In the genomic region with DNA sequence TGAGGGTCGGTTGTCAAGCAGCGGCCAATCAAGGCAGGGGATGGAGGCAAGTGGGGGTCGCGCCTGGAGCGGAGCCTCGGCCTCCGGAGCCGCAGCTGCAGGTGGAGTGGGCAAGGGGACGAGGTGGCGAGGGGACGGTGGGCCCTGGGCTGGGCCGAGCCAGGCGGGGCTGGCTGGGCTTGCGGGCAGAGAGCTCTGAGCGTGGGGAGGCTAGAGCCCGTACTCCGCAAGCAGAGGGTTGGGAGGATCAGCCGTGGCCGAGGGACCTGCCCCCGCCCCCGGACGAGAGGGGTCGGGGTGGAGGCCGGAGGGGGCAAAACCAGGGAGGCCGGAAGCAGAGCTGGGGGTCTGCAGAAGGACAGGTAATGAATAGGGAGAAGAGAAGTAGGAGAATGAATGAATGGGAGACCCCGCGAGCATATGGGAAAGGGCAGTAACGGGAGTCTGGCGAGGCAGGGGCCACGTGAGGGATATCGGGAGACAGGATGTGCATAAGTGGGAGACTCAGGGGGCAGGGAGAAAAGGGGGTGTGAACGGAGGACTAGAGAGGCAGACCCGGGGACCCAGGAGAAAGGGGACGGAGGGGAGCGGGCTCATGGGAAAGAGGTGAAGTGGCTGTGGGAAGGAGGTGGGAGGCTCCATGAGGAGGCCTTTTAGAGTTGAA, we compare ENCODE assay signal across 8 cellular contexts. TPM values are rescaled to one million over a fixed set of nuclear protein-coding genes. Genes with fewer than 3 reads are reported as not detected.
DNase-seq lines count a peak whose midpoint lies in the region; ATAC-seq lines count a peak whose summit lies in the region.

Gene KATNB1, plus strand, starts transcription at position 16 of the 664 bp plus-strand sequence. CDS start 1,474 bp downstream, outside the sequence.

- peak within 1 kb of the TSS; percentile 81 to 98 (median 93) for H3K27ac Mint-ChIP-seq in naive thymus-derived CD4-positive, alpha-beta T cell

- in situ Hi-C loops in endometrial microvascular endothelial cells (cut with HindIII; ENCODE audit: inconsistent ontology term, low pct_unique_long_range_greater_than_20kb, low sequenced_read_pairs) = no loop called here

- peaks cover 12 to 14% of the 10 kb centered on the region in 2 donors for H3K4me1 ChIP-seq in naive thymus-derived CD4-positive, alpha-beta T cell (ENCODE audit: control insufficient read depth in 2 of 2, insufficient read depth in 2 of 2, low read length in 2 of 2)

- peak within 1 kb of the TSS; percentile 90 to 99 (median 96) for H3K4me3 Mint-ChIP-seq in naive thymus-derived CD4-positive, alpha-beta T cell

- H3K27me3 Mint-ChIP-seq in naive thymus-derived CD4-positive, alpha-beta T cell = no peaks in the 10 kb centered on the region

- peak within 1 kb of the TSS; percentile 93 for H3K4me3 ChIP-seq in naive thymus-derived CD4-positive, alpha-beta T cell (ENCODE audit: low read length)

- peak within 1 kb of the TSS; percentile 80 for H3K27ac ChIP-seq in naive thymus-derived CD4-positive, alpha-beta T cell (ENCODE audit: low read depth, low read length)

- no peaks in the 10 kb centered on the region for H3K9me3 ChIP-seq in naive thymus-derived CD4-positive, alpha-beta T cell (ENCODE audit: control insufficient read depth in 2 of 3, low read length in 3 of 3)

- CTCF ChIA-PET in naive thymus-derived CD4-positive, alpha-beta T cell (lab: Charles Lee) = interaction anchor here (0.6 to 1.3 kb wide), 4 partner anchors 34 to 289 kb away, joined by 3 to 4 read pairs (median 3); no protein-coding TSS in a partner anchor

- ATAC-seq in Right ventricle myocardium superior (ENCODE audit: poor library complexity) (peak; percentile 33), left ventricle myocardium superior (no peak), GM18868 (IDR thresholded peaks at IDR 0.05; ENCODE audit: unreplicated experiment) (no peak), GM19324 (IDR thresholded peaks at IDR 0.05; ENCODE audit: low FRiP score, unreplicated experiment) (no peak)
- no peak for ATAC-seq in naive thymus-derived CD4-positive, alpha-beta T cell

- intact Hi-C loops in Right ventricle myocardium superior (cut with DNase I) = no loop called here
- intact Hi-C loops in left ventricle myocardium superior (cut with micrococcal nuclease) = loop anchor here (10.0 kb wide), 1 partner anchor 269 kb away; the partner anchor contains the start of genes USB1 and ZNF319
- intact Hi-C loops in naive thymus-derived CD4-positive, alpha-beta T cell (cut with micrococcal nuclease) = loop anchor here (1.0 to 10.0 kb wide), 25 partner anchors 21 to 1311 kb away; partner anchors contain the start of genes CCDC102A (in 2 of the 2), CFAP20 (in 2 of the 2), CIAPIN1 (in 2 of the 2) and COQ9 (in 2 of the 2)

- H3K36me3 ChIP-seq in naive thymus-derived CD4-positive, alpha-beta T cell (ENCODE audit: control insufficient read depth in 2 of 3, insufficient read depth in 3 of 3, low read length in 3 of 3) = peaks cover 0 to 5% (median 0%) of the 10 kb centered on the region in 3 experiments

- peaks cover 0 to 16% (median 7%) of the 10 kb centered on the region in 11 donors for H3K9me3 Mint-ChIP-seq in naive thymus-derived CD4-positive, alpha-beta T cell

- POLR2A ChIA-PET in naive thymus-derived CD4-positive, alpha-beta T cell (lab: Charles Lee) = interaction anchor here (0.6 to 1.6 kb wide), 9 partner anchors 11 to 1285 kb away, joined by 3 to 6 read pairs (median 4); partner anchors contain the start of genes CFAP20, CIAPIN1, COQ9 and NUDT21

- DNase-seq in Right ventricle myocardium superior = no peak
- DNase-seq in left ventricle myocardium superior = no peak
- no peak for DNase-seq in RPMI7951 (ENCODE audit: low read depth)
- peak in 3 of 9 donors; percentile 2 to 10 (median 9) for DNase-seq in naive thymus-derived CD4-positive, alpha-beta T cell
- no peak for DNase-seq in putamen (ENCODE audit: low spot score)

- peaks cover 0 to 12% (median 7%) of the 10 kb centered on the region in 5 donors for H3K36me3 Mint-ChIP-seq in naive thymus-derived CD4-positive, alpha-beta T cell

- no peaks in the 10 kb centered on the region for H3K27me3 ChIP-seq in naive thymus-derived CD4-positive, alpha-beta T cell (ENCODE audit: control insufficient read depth in 2 of 2, insufficient read depth in 2 of 2, low read length in 2 of 2)

- peaks cover 14 to 38% (median 26%) of the 10 kb centered on the region in 7 donors for H3K4me1 Mint-ChIP-seq in naive thymus-derived CD4-positive, alpha-beta T cell

RNA-seq across cellular contexts. Expression of gene KATNB1, which starts in this region (rescaled TPM):
- total RNA-seq in Right ventricle myocardium superior = 9.4 TPM
- total RNA-seq in left ventricle myocardium superior = 9.3 TPM
- total RNA-seq in RPMI7951 (2014; rRNA removed; shearing (Covaris generic)) = 17.7 and 19.8 TPM in 2 replicates
- total RNA-seq in endometrial microvascular endothelial cells (ENCODE audit: inconsistent ontology term) = 43.4 TPM
- total RNA-seq in naive thymus-derived CD4-positive, alpha-beta T cell = 10 to 100 TPM; 20.4 to 30.4 (median 26.0) TPM
- 10 to 100 TPM; 25.2 to 32.9 TPM for polyA plus RNA-seq in naive thymus-derived CD4-positive, alpha-beta T cell
